Comparison of ENCODE assay signal across 13 cellular contexts in genomic region chr18:50748243-50749229, GRCh38.
DNase-seq lines count a peak whose midpoint lies in the region; ATAC-seq, FAIRE-seq and TF ChIP-seq lines count a peak whose summit lies in the region.
"Had no signal": no experiment of that assay in that cellular context is flagged by ENCODE, and none has a peak within 500 bp of the region (broad histone marks: within the 10 kb centered on the region; RNA-seq: fewer than 3 reads in every experiment).

No MANE protein-coding gene starts in this region.

- no peak overlapping the region for H2AFZ ChIP-seq in HepG2 (ENCODE audit: low read length)

- no peaks in the 10 kb centered on the region for H3K36me3 ChIP-seq in right atrium auricular region
- no peaks in the 10 kb centered on the region for H3K36me3 ChIP-seq in SK-N-MC (ENCODE audit: insufficient read depth, low read length)
- no peaks in the 10 kb centered on the region for H3K36me3 ChIP-seq in vagina
- no peaks in the 10 kb centered on the region for H3K36me3 ChIP-seq in esophagus squamous epithelium
- H3K36me3 ChIP-seq in HepG2 (replicated peaks in 1 of 2; ENCODE audit: control insufficient read depth in 1 of 2, insufficient read depth in 2 of 2, low read length in 2 of 2) = no peaks in the 10 kb centered on the region

- H4K20me1 ChIP-seq in HepG2 (ENCODE audit: insufficient read depth, low read length) = no peaks in the 10 kb centered on the region

- no peak overlapping the region for H3K4me2 ChIP-seq in HepG2 (ENCODE audit: low read depth, low read length)

- TF ChIP-seq POLR2A in vagina (IDR thresholded peaks at IDR 0.05) (no peak), esophagus squamous epithelium (IDR thresholded peaks at IDR 0.05) (no peak), HepG2 (IDR thresholded peaks at IDR 0.05; ENCODE audit: insufficient read depth in 1 of 2, low read depth in 2 of 2, low read length in 2 of 2) (no peak)

- H3K27ac ChIP-seq in right atrium auricular region = no peak overlapping the region
- peak overlapping the region; percentile 65; the same call in 1 of the 2 replicates for H3K27ac ChIP-seq in SK-N-MC
- H3K27ac ChIP-seq in vagina = no peak overlapping the region
- H3K27ac ChIP-seq in esophagus squamous epithelium = no peak overlapping the region
- no peak overlapping the region for H3K27ac ChIP-seq in HepG2 (ENCODE audit: extremely low read length, insufficient read depth, low read length)

- CTCF ChIA-PET in HepG2 (lab: Yijun Ruan, JAX; ENCODE audit: low intra/inter-chr PET ratio, low total read pairs) = no interaction called here

- in situ Hi-C loops in HepG2 (cut with HindIII; ENCODE audit: extremely low pct_ligation_motif_present, low pct_unique_long_range_greater_than_20kb) = no loop called here

- no peak for TF ChIP-seq RAD21 in HepG2 (CRISPR knock-in tag; IDR thresholded peaks at IDR 0.05)

- TF ChIP-seq EP300 in HepG2 (IDR thresholded peaks at IDR 0.05; ENCODE audit: low read depth in 2 of 2, low read length in 2 of 2) = no peak
- no peak for TF ChIP-seq EP300 in HepG2 (CRISPR knock-in tag; IDR thresholded peaks at IDR 0.05; ENCODE audit: borderline replicate concordance)

- no peaks in the 10 kb centered on the region for H3K79me2 ChIP-seq in HepG2 (ENCODE audit: insufficient read depth, low read length)

- 49 to 52% methylated on average over 7 to 8 of the region's 9 CpGs for WGBS in esophagus squamous epithelium, 2 donors
- 10% methylated on average over 9 of the region's 9 CpGs for WGBS in HepG2 (ENCODE audit: low lambda C conversion rate)

- no peak for ATAC-seq in left ventricle myocardium superior
- ATAC-seq in left colon = peak; percentile 95
- no peak for ATAC-seq in HepG2

- H3K9me3 ChIP-seq in right atrium auricular region (peaks cover 0 to 3% of the 10 kb centered on the region in 2 donors), SK-N-MC (ENCODE audit: low read depth, low read length) (no peaks in the 10 kb centered on the region), vagina (no peaks in the 10 kb centered on the region), esophagus squamous epithelium (no peaks in the 10 kb centered on the region), HepG2 (ENCODE audit: low read length) (no peaks in the 10 kb centered on the region)

- no peak for TF ChIP-seq CTCF in right atrium auricular region (IDR thresholded peaks at IDR 0.05)
- TF ChIP-seq CTCF in vagina (IDR thresholded peaks at IDR 0.05) = no peak
- TF ChIP-seq CTCF in esophagus squamous epithelium (IDR thresholded peaks at IDR 0.05) = no peak
- no peak for TF ChIP-seq CTCF in HepG2 (CRISPR knock-in tag; IDR thresholded peaks at IDR 0.05)

- DNase-seq in right atrium auricular region (ENCODE audit: low spot score) = peak; percentile 47
- no peak for DNase-seq in left ventricle myocardium superior
- no peak for DNase-seq in SK-N-MC (ENCODE audit: low read depth, low spot score)
- peak in 1 of 2 donors; percentile 24 for DNase-seq in left colon
- peak; percentile 42 to 67 for DNase-seq in vagina (ENCODE audit: extremely low spot score in 2 of 2)
- no peak for DNase-seq in HUDEP-2 (lab: John Stamatoyannopoulos, UW; ENCODE audit: unreplicated experiment in 76 of 76)
- DNase-seq in esophagus squamous epithelium (lab: John Stamatoyannopoulos, UW) = no peak
- no peak for DNase-seq in HepG2 (ENCODE audit: low spot score)
- DNase-seq: amygdala, MV-4-11, NCI-H774, posterior cingulate gyrus had no signal

- H3K4me1 ChIP-seq in right atrium auricular region (peaks cover 0 to 4% of the 10 kb centered on the region in 2 donors), vagina (no peaks in the 10 kb centered on the region), esophagus squamous epithelium (no peaks in the 10 kb centered on the region), HepG2 (ENCODE audit: insufficient read depth, low read length) (no peaks in the 10 kb centered on the region)

- H3K9ac ChIP-seq in SK-N-MC (ENCODE audit: insufficient read length) (no peak overlapping the region), HepG2 (ENCODE audit: insufficient read depth, low read depth, low read length) (no peak overlapping the region)

- intact Hi-C loops in left ventricle myocardium superior (cut with micrococcal nuclease) = no loop called here
- intact Hi-C loops in left colon (cut with DNase I, micrococcal nuclease) = no loop called here
- intact Hi-C loops in vagina (cut with DNase I) = no loop called here
- intact Hi-C loops in esophagus squamous epithelium (cut with DNase I) = no loop called here
- intact Hi-C loops in HepG2 (cut with micrococcal nuclease; ENCODE audit: unreplicated experiment) = no loop called here

- H3K27me3 ChIP-seq in right atrium auricular region (no peaks in the 10 kb centered on the region), vagina (no peaks in the 10 kb centered on the region), esophagus squamous epithelium (peaks cover 0 to 29% (median 0%) of the 10 kb centered on the region in 4 donors), HepG2 (ENCODE audit: control insufficient read depth in 1 of 2, insufficient read depth in 2 of 2, low read length in 2 of 2) (peaks cover 2 to 21% of the 10 kb centered on the region in 2 experiments; a peak in 2 of 5 replicates)

- no peak overlapping the region for H3K4me3 ChIP-seq in right atrium auricular region
- 0 out of 2 replicates have a peak overlapping the region, but pooled peaks have one; percentile 17 for H3K4me3 ChIP-seq in SK-N-MC
- no peak overlapping the region for H3K4me3 ChIP-seq in vagina
- H3K4me3 ChIP-seq in esophagus squamous epithelium = no peak overlapping the region
- no peak overlapping the region for H3K4me3 ChIP-seq in HepG2 (replicated peaks in 1 of 3; ENCODE audit: insufficient read depth in 1 of 3, low read depth in 2 of 3, low read length in 3 of 3)

- POLR2A ChIA-PET in HepG2 (lab: Yijun Ruan, JAX) = no interaction called here

- BruUV-seq in HepG2 (replicated peaks; lab: Mats Ljungman, UMichigan) = no TSS peak

- FAIRE-seq in HepG2 (lab: Jason Lieb, UNC) = no peak
- FAIRE-seq: colon had no signal

TF ChIP-seq in HepG2, 621 proteins besides CTCF, POLR2A, EP300 and RAD21:
- TF ChIP-seq IKZF1 (IDR thresholded peaks at IDR 0.05) (no peak), RNF2 (conservative IDR thresholded peaks at IDR 0.05; ENCODE audit: low read depth) (no peak), ZBTB8A (CRISPR knock-in tag; IDR thresholded peaks at IDR 0.05; ENCODE audit: borderline replicate concordance, low read depth) (no peak), HMG20B (CRISPR knock-in tag; conservative IDR thresholded peaks at IDR 0.05) (no peak), MXD4 (CRISPR knock-in tag; IDR thresholded peaks at IDR 0.05) (no peak), ZNF644 (CRISPR knock-in tag; IDR thresholded peaks at IDR 0.05; ENCODE audit: low read depth) (no peak), ZNF749 (CRISPR knock-in tag; IDR thresholded peaks at IDR 0.05; ENCODE audit: borderline replicate concordance) (no peak)

Comparison
In these comparisons a context has a peak if more than half of its experiments do, and no peak if none do; other contexts are left out.
1. DNase-seq: peak in right atrium auricular region (single experiment) and vagina (2 of 2); none in left ventricle myocardium superior (single experiment), SK-N-MC (single experiment), HUDEP-2 (0 of 76), esophagus squamous epithelium (single experiment) and HepG2 (single experiment).